In the genomic region with DNA sequence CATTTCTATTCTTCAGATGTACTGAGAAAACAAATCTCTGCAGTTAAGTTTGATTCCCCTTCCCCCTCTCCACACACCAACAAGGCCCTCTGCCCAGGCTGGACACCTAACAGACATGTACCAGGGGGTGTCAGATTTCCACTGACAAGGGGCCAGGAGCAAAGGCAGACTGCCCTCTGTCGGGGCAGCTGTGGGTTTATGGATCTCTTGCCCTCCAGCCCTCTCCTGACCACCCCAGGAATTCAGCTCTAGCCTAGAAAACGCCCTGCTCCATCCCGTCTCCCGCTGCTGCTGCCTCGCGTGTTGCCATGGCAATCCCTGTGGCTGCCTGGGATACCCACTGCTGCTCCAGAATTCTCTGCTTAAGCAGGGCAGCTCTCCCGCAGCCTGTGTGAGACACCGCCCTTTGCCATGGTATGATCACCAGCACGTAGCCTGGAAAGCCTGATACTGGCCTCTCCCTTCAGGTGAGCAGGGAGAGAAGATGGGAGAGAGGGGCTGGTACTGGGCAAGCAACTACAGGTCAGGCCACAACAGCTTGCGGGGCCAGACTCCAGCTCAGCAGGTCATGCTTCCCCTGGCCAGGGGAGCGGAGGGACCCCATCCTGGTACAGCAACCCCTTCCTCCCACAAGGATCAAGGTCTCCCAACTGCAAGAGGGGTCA, we compare ENCODE assay signal across 1 cellular context.
TF ChIP-seq lines count a peak whose summit lies in the region.

No MANE protein-coding gene starts in this region.

TF ChIP-seq in H1, 55 proteins besides CTCF, POLR2A, EP300 and RAD21:
- no peak for TF ChIP-seq GABPA (IDR thresholded peaks at IDR 0.05; ENCODE audit: borderline replicate concordance, insufficient read depth, low read length)
- no peak for TF ChIP-seq KDM5A (IDR thresholded peaks at IDR 0.05; ENCODE audit: low read length)
- TF ChIP-seq, protein P1, sequence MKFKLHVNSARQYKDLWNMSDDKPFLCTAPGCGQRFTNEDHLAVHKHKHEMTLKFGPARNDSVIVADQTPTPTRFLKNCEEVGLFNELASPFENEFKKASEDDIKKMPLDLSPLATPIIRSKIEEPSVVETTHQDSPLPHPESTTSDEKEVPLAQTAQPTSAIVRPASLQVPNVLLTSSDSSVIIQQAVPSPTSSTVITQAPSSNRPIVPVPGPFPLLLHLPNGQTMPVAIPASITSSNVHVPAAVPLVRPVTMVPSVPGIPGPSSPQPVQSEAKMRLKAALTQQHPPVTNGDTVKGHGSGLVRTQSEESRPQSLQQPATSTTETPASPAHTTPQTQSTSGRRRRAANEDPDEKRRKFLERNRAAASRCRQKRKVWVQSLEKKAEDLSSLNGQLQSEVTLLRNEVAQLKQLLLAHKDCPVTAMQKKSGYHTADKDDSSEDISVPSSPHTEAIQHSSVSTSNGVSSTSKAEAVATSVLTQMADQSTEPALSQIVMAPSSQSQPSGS (IDR thresholded peaks at IDR 0.05; ENCODE audit: low read length): no peak
- TF ChIP-seq MAX (IDR thresholded peaks at IDR 0.05): 0 out of 2 replicates have a peak, but pooled peaks have one; percentile 21
- TF ChIP-seq KDM4A (IDR thresholded peaks at IDR 0.05; ENCODE audit: low read depth, low read length, severe bottlenecking): no peak
- no peak for TF ChIP-seq SP4 (IDR thresholded peaks at IDR 0.05; ENCODE audit: low read length)
- no peak for TF ChIP-seq TCF12 (IDR thresholded peaks at IDR 0.05; ENCODE audit: low read depth, low read length)
- TF ChIP-seq SP1 (IDR thresholded peaks at IDR 0.05; ENCODE audit: low read depth, low read length): no peak
- no peak for TF ChIP-seq SRF (IDR thresholded peaks at IDR 0.05; ENCODE audit: low read depth, low read length)
- no peak for TF ChIP-seq NANOG (IDR thresholded peaks at IDR 0.05; ENCODE audit: insufficient read depth, low read depth, low read length, poor library complexity, severe bottlenecking)
- 0 out of 4 replicates have a peak, but pooled peaks of 1 of the 2 experiments have one; percentile 34 for TF ChIP-seq HDAC2 (IDR thresholded peaks at IDR 0.05; ENCODE audit: borderline replicate concordance in 1 of 2, low read depth in 2 of 2, low read length in 2 of 2)
- 0 out of 4 replicates have a peak, but pooled peaks of 1 of the 2 experiments have one; percentile 68 for TF ChIP-seq SIN3A (conservative IDR thresholded peaks at IDR 0.05 in 1 of 2, IDR thresholded peaks at IDR 0.05 in 1 of 2; ENCODE audit: low read depth in 1 of 2, low read length in 2 of 2)
- TF ChIP-seq YY1 (IDR thresholded peaks at IDR 0.05; ENCODE audit: low read depth, low read length): 0 out of 2 replicates have a peak, but pooled peaks have one; percentile 39
- no peak for TF ChIP-seq SP2 (IDR thresholded peaks at IDR 0.05; ENCODE audit: low read length)
- no peak for TF ChIP-seq EZH2 (IDR thresholded peaks at IDR 0.05; ENCODE audit: low read depth, low read length, severe bottlenecking)
- 0 out of 2 replicates have a peak, but pooled peaks have one; percentile 6 for TF ChIP-seq JUND (IDR thresholded peaks at IDR 0.05; ENCODE audit: low read length)
- TF ChIP-seq CBX5 (IDR thresholded peaks at IDR 0.05; ENCODE audit: low read depth, low read length): no peak
- TF ChIP-seq RFX5 (IDR thresholded peaks at IDR 0.05; ENCODE audit: borderline replicate concordance, low read depth, low read length): no peak
- TF ChIP-seq ZNF274 (IDR thresholded peaks at IDR 0.05; ENCODE audit: borderline replicate concordance, extremely low read depth, low read length): no peak
- no peak for TF ChIP-seq BACH1 (IDR thresholded peaks at IDR 0.05; ENCODE audit: low read length)
- no peak for TF ChIP-seq TAF7 (optimal IDR thresholded peaks at IDR 0.05; ENCODE audit: borderline replicate concordance, low read depth, low read length)
- no peak for TF ChIP-seq E2F6 (IDR thresholded peaks at IDR 0.05)
- peak; percentile 15 for TF ChIP-seq ASH2L (IDR thresholded peaks at IDR 0.05; ENCODE audit: low read length)
- no peak for TF ChIP-seq RBBP5 (IDR thresholded peaks at IDR 0.05; ENCODE audit: borderline replicate concordance, low read depth, low read length)
- 0 out of 2 replicates have a peak, but pooled peaks have one; percentile 37 for TF ChIP-seq EGR1 (IDR thresholded peaks at IDR 0.05; ENCODE audit: borderline replicate concordance, low read depth, low read length)
- TF ChIP-seq POU5F1 (IDR thresholded peaks at IDR 0.05; ENCODE audit: low read depth, low read length): no peak
- TF ChIP-seq CEBPB (IDR thresholded peaks at IDR 0.05; ENCODE audit: low read depth, low read length): no peak
- no peak for TF ChIP-seq SUZ12 (IDR thresholded peaks at IDR 0.05; ENCODE audit: low read length)
- peak; percentile 87 for TF ChIP-seq TEAD4 (IDR thresholded peaks at IDR 0.05; ENCODE audit: low read depth, low read length)
- TF ChIP-seq, protein P2, sequence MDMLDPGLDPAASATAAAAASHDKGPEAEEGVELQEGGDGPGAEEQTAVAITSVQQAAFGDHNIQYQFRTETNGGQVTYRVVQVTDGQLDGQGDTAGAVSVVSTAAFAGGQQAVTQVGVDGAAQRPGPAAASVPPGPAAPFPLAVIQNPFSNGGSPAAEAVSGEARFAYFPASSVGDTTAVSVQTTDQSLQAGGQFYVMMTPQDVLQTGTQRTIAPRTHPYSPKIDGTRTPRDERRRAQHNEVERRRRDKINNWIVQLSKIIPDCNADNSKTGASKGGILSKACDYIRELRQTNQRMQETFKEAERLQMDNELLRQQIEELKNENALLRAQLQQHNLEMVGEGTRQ (IDR thresholded peaks at IDR 0.05; ENCODE audit: low read length): no peak
- no peak for TF ChIP-seq SIX5 (IDR thresholded peaks at IDR 0.05; ENCODE audit: low read depth, low read length)
- no peak for TF ChIP-seq SAP30 (IDR thresholded peaks at IDR 0.05; ENCODE audit: insufficient read depth, insufficient replicate concordance, low read length)
- TF ChIP-seq CREB1 (IDR thresholded peaks at IDR 0.05): no peak; the same call in 1 of the 2 replicates
- TF ChIP-seq RNF2 (IDR thresholded peaks at IDR 0.05; ENCODE audit: borderline replicate concordance, low read depth, low read length, missing control alignments, poor library complexity, severe bottlenecking): no peak
- no peak for TF ChIP-seq HDAC6 (IDR thresholded peaks at IDR 0.05; ENCODE audit: low read depth, low read length)
- TF ChIP-seq NRF1 (IDR thresholded peaks at IDR 0.05; ENCODE audit: low read depth, low read length): no peak
- TF ChIP-seq POLR2AphosphoS5 (IDR thresholded peaks at IDR 0.05; ENCODE audit: low read depth, low read length): no peak
- no peak for TF ChIP-seq KDM1A (IDR thresholded peaks at IDR 0.05; ENCODE audit: borderline replicate concordance, low read length)
- TF ChIP-seq BCL11A (IDR thresholded peaks at IDR 0.05; ENCODE audit: low read depth in 2 of 2, low read length in 2 of 2): no peak
TF ChIP-seq in H1: peak in this region for 8.
